21 cellular contexts compared by ENCODE assay signal in the genomic region with DNA sequence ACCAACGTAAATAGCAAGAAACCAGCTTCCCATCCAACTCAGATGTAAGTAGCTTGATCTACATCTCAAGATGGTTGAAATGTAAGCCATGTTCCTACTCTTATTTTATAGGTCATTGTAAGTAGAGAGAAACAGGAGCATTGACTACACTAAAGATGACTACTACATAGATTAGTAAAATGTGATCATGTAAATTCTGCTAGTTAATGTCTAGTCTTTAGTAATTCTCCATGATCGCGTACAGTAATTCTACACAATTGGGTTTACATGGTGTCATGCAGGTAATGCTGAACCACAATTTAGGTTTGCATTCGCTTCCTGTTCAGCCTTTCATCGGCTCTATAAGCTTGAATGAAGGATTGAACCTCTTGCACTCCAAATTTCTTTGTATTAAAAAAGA. TPM values are rescaled to one million over a fixed set of nuclear protein-coding genes. Genes with fewer than 3 reads are reported as not detected.
A peak's percentile ranks its signal among the peaks of the same experiment; 100 is the strongest.
DNase-seq lines count a peak whose midpoint lies in the region; ATAC-seq, FAIRE-seq and TF ChIP-seq lines count a peak whose summit lies in the region.
"Had no signal": no experiment of that assay in that cellular context is flagged by ENCODE, and none has a peak within 500 bp of the region (broad histone marks: within the 10 kb centered on the region; RNA-seq: fewer than 3 reads in every experiment).

No MANE protein-coding gene starts in this region.

- no peak overlapping the region for H3K18ac ChIP-seq in H1 (ENCODE audit: extremely low read depth, low read length)

- no peak overlapping the region for H4K5ac ChIP-seq in H1 (ENCODE audit: insufficient read length, low read depth, low read length)

- H3K4me3 ChIP-seq in GM23338 (no peak overlapping the region), OCI-LY1 (ENCODE audit: low read depth, low read length, poor library complexity, severe bottlenecking) (no peak overlapping the region), H1 (ENCODE audit: extremely low read depth in 1 of 4, insufficient read depth in 2 of 4, low read depth in 3 of 4, low read length in 4 of 4) (no peak overlapping the region)
- H3K4me3 ChIP-seq: A549; BLaER1 treated with 17β-estradiol and CSF1 and Interleukin-3, amounts not matched to agents 10 nM and 100 nM had no signal

- H3K79me1 ChIP-seq in H1 (ENCODE audit: low read depth, low read length): no peaks in the 10 kb centered on the region

- no peaks in the 10 kb centered on the region for H3K36me3 Mint-ChIP-seq in activated CD4-positive, alpha-beta T cell treated with anti-CD3 and anti-CD28 coated beads for 36 hours (ENCODE audit: low read depth)
- no peaks in the 10 kb centered on the region for H3K36me3 Mint-ChIP-seq in activated CD4-positive, alpha-beta T cell treated with anti-CD3 and anti-CD28 coated beads, Interleukin-2, amount 10 ng/mL, durations not matched to agents 24 days and 14 days (ENCODE audit: low read depth)
- H3K36me3 Mint-ChIP-seq in GM23338 (ENCODE audit: low read depth): no peaks in the 10 kb centered on the region
- H3K36me3 Mint-ChIP-seq: CD8-positive, alpha-beta T cell had no signal

- no peak overlapping the region for H2BK15ac ChIP-seq in H1 (ENCODE audit: low read length)

- no peak for TF ChIP-seq RAD21 in H1 (IDR thresholded peaks at IDR 0.05 in 1 of 2, conservative IDR thresholded peaks at IDR 0.05 in 1 of 2; ENCODE audit: low read depth in 2 of 2, low read length in 2 of 2)

- H3K4me1 ChIP-seq in GM23338 (ENCODE audit: insufficient read depth) (peaks cover 33% of the 10 kb centered on the region), OCI-LY1 (ENCODE audit: insufficient read depth, low read length, severe bottlenecking) (peaks cover 40% of the 10 kb centered on the region), H1 (replicated peaks in 1 of 4; ENCODE audit: control insufficient read depth in 3 of 4, insufficient read depth in 4 of 4, low read length in 3 of 4) (peaks cover 5 to 23% (median 17%) of the 10 kb centered on the region in 4 experiments; a peak in 6 of 7 replicates)
- H3K4me1 ChIP-seq: BLaER1 treated with 17β-estradiol and CSF1 and Interleukin-3, amounts not matched to agents 10 nM and 100 nM; Caco-2 had no signal

- FAIRE-seq in H1 (lab: Jason Lieb, UNC): no peak
- FAIRE-seq: A549, D721Med, G401.6 had no signal

- H3K56ac ChIP-seq in H1 (replicated peaks; ENCODE audit: insufficient read length, low read depth, low read length): no peak overlapping the region

- no peak overlapping the region for H2AK5ac ChIP-seq in H1 (ENCODE audit: low read depth, low read length)

- intact Hi-C loops in activated CD4-positive, alpha-beta T cell treated with anti-CD3 and anti-CD28 coated beads for 36 hours (cut with DNase I, micrococcal nuclease): loop anchor here in 1 of 2 experiments (5.0 kb wide), 1 partner anchor 52 kb away; no protein-coding TSS in a partner anchor
- intact Hi-C loops in activated CD4-positive, alpha-beta T cell treated with anti-CD3 and anti-CD28 coated beads, Interleukin-2, amount 10 ng/mL, durations not matched to agents 24 days and 14 days (cut with micrococcal nuclease): no loop called here

- H3K4me3 Mint-ChIP-seq in activated CD4-positive, alpha-beta T cell treated with anti-CD3 and anti-CD28 coated beads for 36 hours: no peak overlapping the region
- no peak overlapping the region for H3K4me3 Mint-ChIP-seq in activated CD4-positive, alpha-beta T cell treated with anti-CD3 and anti-CD28 coated beads, Interleukin-2, amount 10 ng/mL, durations not matched to agents 24 days and 14 days
- no peak overlapping the region for H3K4me3 Mint-ChIP-seq in GM23338
- H3K4me3 Mint-ChIP-seq: B cell; CD4-positive, alpha-beta T cell; CD8-positive, alpha-beta T cell had no signal

- H2AFZ ChIP-seq in GM23338: no peak overlapping the region; the same call in 1 of the 2 replicates
- H2AFZ ChIP-seq in OCI-LY1 (ENCODE audit: low read length): no peak overlapping the region
- no peak overlapping the region for H2AFZ ChIP-seq in H1 (ENCODE audit: low read length)

- no peak for TF ChIP-seq POLR2A in H1 (IDR thresholded peaks at IDR 0.05; ENCODE audit: control extremely low read depth in 1 of 2, low read depth in 2 of 2, low read length in 2 of 2)

- H3K79me2 ChIP-seq in GM23338 (replicated peaks; ENCODE audit: insufficient read depth): no peaks in the 10 kb centered on the region
- no peaks in the 10 kb centered on the region for H3K79me2 ChIP-seq in OCI-LY1 (ENCODE audit: insufficient read depth, low read length)
- H3K79me2 ChIP-seq in H1 (ENCODE audit: control insufficient read depth in 1 of 2, insufficient read depth in 2 of 2, low read length in 2 of 2): no peaks in the 10 kb centered on the region

- H3K23me2 ChIP-seq in H1 (ENCODE audit: low read depth, low read length): no peaks in the 10 kb centered on the region; the same call in none of the 2 replicates

- H3K14ac ChIP-seq in H1 (ENCODE audit: insufficient read length): no peak overlapping the region

- no peak overlapping the region for H3K4ac ChIP-seq in H1 (replicated peaks; ENCODE audit: insufficient read length, low read depth, low read length)

- H3K27ac ChIP-seq in GM23338 (ENCODE audit: low read depth) (no peak overlapping the region), OCI-LY1 (ENCODE audit: low read depth, low read length, poor library complexity, severe bottlenecking) (peak overlapping the region; percentile 61), H1 (ENCODE audit: low read depth, low read length) (no peak overlapping the region)
- H3K27ac ChIP-seq: 22Rv1; A549; BLaER1 treated with 17β-estradiol and CSF1 and Interleukin-3, amounts not matched to agents 10 nM and 100 nM; C4-2B had no signal

- WGBS in H1 (ENCODE audit: extremely low coverage in 1 of 2, insufficient coverage in 1 of 2, insufficient read length in 1 of 2, insufficient replicate concordance in 2 of 2, low coverage in 1 of 2, low lambda C conversion rate in 2 of 2, missing lambda C conversion rate in 1 of 2), 2 experiments: 78% methylated on average over 5 of the region's 5 CpGs; no CpG with 5 or more reads in 1 of the 2 experiments

- H3K4me1 Mint-ChIP-seq in activated CD4-positive, alpha-beta T cell treated with anti-CD3 and anti-CD28 coated beads for 36 hours: peaks cover 17% of the 10 kb centered on the region
- peaks cover 11% of the 10 kb centered on the region for H3K4me1 Mint-ChIP-seq in activated CD4-positive, alpha-beta T cell treated with anti-CD3 and anti-CD28 coated beads, Interleukin-2, amount 10 ng/mL, durations not matched to agents 24 days and 14 days
- H3K4me1 Mint-ChIP-seq in GM23338: peaks cover 42% of the 10 kb centered on the region
- H3K4me1 Mint-ChIP-seq: B cell had no signal

- 0 out of 2 replicates have a peak overlapping the region, but pooled peaks have one; percentile 61 for H3K4me2 ChIP-seq in GM23338
- no peak overlapping the region for H3K4me2 ChIP-seq in OCI-LY1 (ENCODE audit: low read length)
- H3K4me2 ChIP-seq in H1 (ENCODE audit: insufficient read depth in 1 of 2, low read depth in 2 of 2, low read length in 2 of 2): no peak overlapping the region; a peak in 1 of 4 replicates
- H3K4me2 ChIP-seq: A549; BLaER1 treated with 17β-estradiol and CSF1 and Interleukin-3, amounts not matched to agents 10 nM and 100 nM had no signal

- H3K36me3 ChIP-seq in GM23338 (ENCODE audit: insufficient read depth): no peaks in the 10 kb centered on the region
- no peaks in the 10 kb centered on the region for H3K36me3 ChIP-seq in OCI-LY1 (ENCODE audit: insufficient read depth, low read length)
- no peaks in the 10 kb centered on the region for H3K36me3 ChIP-seq in H1 (ENCODE audit: control insufficient read depth in 2 of 4, insufficient read depth in 4 of 4, low read length in 3 of 4)
- H3K36me3 ChIP-seq: BLaER1 treated with 17β-estradiol and CSF1 and Interleukin-3, amounts not matched to agents 10 nM and 100 nM had no signal

- POLR2A ChIA-PET in activated CD4-positive, alpha-beta T cell treated with anti-CD3 and anti-CD28 coated beads for 36 hours (lab: Charles Lee): no interaction called here
- POLR2A ChIA-PET in H1 (lab: Charles Lee; ENCODE audit: partially characterized antibody): no interaction called here

- ATAC-seq in activated CD4-positive, alpha-beta T cell treated with anti-CD3 and anti-CD28 coated beads for 36 hours: peak; percentile 57
- no peak for ATAC-seq in GM23338
- no peak for ATAC-seq in GM18519 (IDR thresholded peaks at IDR 0.05; ENCODE audit: low FRiP score, unreplicated experiment)
- ATAC-seq: A549; CD8-positive, alpha-beta T cell had no signal

- H4K20me1 ChIP-seq in GM23338 (replicated peaks; ENCODE audit: insufficient read depth): no peaks in the 10 kb centered on the region
- H4K20me1 ChIP-seq in OCI-LY1 (ENCODE audit: insufficient read depth, low read length): no peaks in the 10 kb centered on the region
- no peaks in the 10 kb centered on the region for H4K20me1 ChIP-seq in H1 (replicated peaks in 1 of 2; ENCODE audit: control insufficient read depth in 1 of 2, insufficient read depth in 2 of 2, low read length in 2 of 2)
- H4K20me1 ChIP-seq: BLaER1 treated with 17β-estradiol and CSF1 and Interleukin-3, amounts not matched to agents 10 nM and 100 nM had no signal

- H4K8ac ChIP-seq in H1 (ENCODE audit: extremely low read depth, insufficient read depth, low read length): no peak overlapping the region

- H3K9me3 ChIP-seq in OCI-LY1 (ENCODE audit: low read length) (no peaks in the 10 kb centered on the region), H1 (ENCODE audit: insufficient read depth in 2 of 2, low read depth in 1 of 2, low read length in 1 of 2) (no peaks in the 10 kb centered on the region)
- H3K9me3 ChIP-seq: A549; BLaER1 treated with 17β-estradiol and CSF1 and Interleukin-3, amounts not matched to agents 10 nM and 100 nM; Caco-2 had no signal

- H3K27ac Mint-ChIP-seq in activated CD4-positive, alpha-beta T cell treated with anti-CD3 and anti-CD28 coated beads for 36 hours: no peak overlapping the region
- no peak overlapping the region for H3K27ac Mint-ChIP-seq in activated CD4-positive, alpha-beta T cell treated with anti-CD3 and anti-CD28 coated beads, Interleukin-2, amount 10 ng/mL, durations not matched to agents 24 days and 14 days
- no peak overlapping the region for H3K27ac Mint-ChIP-seq in GM23338
- H3K27ac Mint-ChIP-seq: B cell; CD4-positive, alpha-beta T cell; CD8-positive, alpha-beta T cell had no signal

- no peak for TF ChIP-seq CTCF in GM23338 (conservative IDR thresholded peaks at IDR 0.05; ENCODE audit: low read depth in 2 of 2)
- TF ChIP-seq CTCF in OCI-LY1 (IDR thresholded peaks at IDR 0.05; ENCODE audit: low read length): no peak
- TF ChIP-seq CTCF in H1 (IDR thresholded peaks at IDR 0.05; ENCODE audit: control extremely low read depth in 1 of 3, insufficient read depth in 1 of 3, low read depth in 1 of 3, low read length in 3 of 3): no peak

- no peak overlapping the region for H3K9ac ChIP-seq in OCI-LY1 (ENCODE audit: low read length)
- H3K9ac ChIP-seq in H1 (replicated peaks in 1 of 4; ENCODE audit: extremely low read depth in 1 of 4, low read depth in 3 of 4, low read length in 3 of 4): no peak overlapping the region
- H3K9ac ChIP-seq: BLaER1 treated with 17β-estradiol and CSF1 and Interleukin-3, amounts not matched to agents 10 nM and 100 nM had no signal

- no peak overlapping the region for H4K91ac ChIP-seq in H1 (replicated peaks; ENCODE audit: insufficient read length, low read length)

- DNase-seq in activated CD4-positive, alpha-beta T cell treated with anti-CD3 and anti-CD28 coated beads for 36 hours: no peak
- no peak for DNase-seq in activated CD4-positive, alpha-beta T cell treated with anti-CD3 and anti-CD28 coated beads, Interleukin-2, amount 10 ng/mL, durations not matched to agents 24 days and 14 days
- DNase-seq in GM23338 (ENCODE audit: low spot score) (no peak), H1 (ENCODE audit: low read depth in 1 of 2, low spot score in 2 of 2) (no peak), NCI-H748 (lab: John Stamatoyannopoulos, UW; ENCODE audit: unreplicated experiment) (no peak)
- DNase-seq: AML-193; Caco-2; Calu3; CD4-positive, alpha-beta T cell; CD8-positive, alpha-beta T cell; DMS79 treated with DMSO at 0.1 percent for 48 hours; GF-D8 had no signal

- H3K9me3 Mint-ChIP-seq in activated CD4-positive, alpha-beta T cell treated with anti-CD3 and anti-CD28 coated beads for 36 hours (ENCODE audit: low read depth): no peaks in the 10 kb centered on the region
- H3K9me3 Mint-ChIP-seq in activated CD4-positive, alpha-beta T cell treated with anti-CD3 and anti-CD28 coated beads, Interleukin-2, amount 10 ng/mL, durations not matched to agents 24 days and 14 days: peaks cover 4% of the 10 kb centered on the region
- H3K9me3 Mint-ChIP-seq in GM23338: no peaks in the 10 kb centered on the region
- H3K9me3 Mint-ChIP-seq: CD4-positive, alpha-beta T cell; CD8-positive, alpha-beta T cell had no signal

- no peak overlapping the region for H2BK12ac ChIP-seq in H1 (ENCODE audit: low read depth, low read length)

- CTCF ChIA-PET in activated CD4-positive, alpha-beta T cell treated with anti-CD3 and anti-CD28 coated beads for 36 hours (lab: Charles Lee): interaction anchor here (0.6 to 1.6 kb wide), 3 partner anchors 9 to 304 kb away, joined by 3 to 7 read pairs (median 3); no protein-coding TSS in a partner anchor
- CTCF ChIA-PET in H1 (lab: Charles Lee; ENCODE audit: partially characterized antibody): interaction anchor here (1.0 to 1.7 kb wide), 2 partner anchors 9 to 304 kb away, joined by 3 read pairs; no protein-coding TSS in a partner anchor

- H3F3A ChIP-seq in GM23338 (replicated peaks; ENCODE audit: low read depth) (0 out of 2 replicates have a peak, but pooled peaks cover 4% of the 10 kb centered on the region), OCI-LY1 (ENCODE audit: insufficient read depth, low read length) (no peaks in the 10 kb centered on the region)

- H2BK20ac ChIP-seq in H1 (ENCODE audit: low read length): no peak overlapping the region

- no peak overlapping the region for H3K23ac ChIP-seq in H1 (ENCODE audit: insufficient read length)

- no peaks in the 10 kb centered on the region for H3K27me3 Mint-ChIP-seq in activated CD4-positive, alpha-beta T cell treated with anti-CD3 and anti-CD28 coated beads for 36 hours
- H3K27me3 Mint-ChIP-seq in activated CD4-positive, alpha-beta T cell treated with anti-CD3 and anti-CD28 coated beads, Interleukin-2, amount 10 ng/mL, durations not matched to agents 24 days and 14 days: peaks cover 19% of the 10 kb centered on the region
- H3K27me3 Mint-ChIP-seq in GM23338 (ENCODE audit: insufficient read depth, low read depth, poor library complexity): peaks cover 19% of the 10 kb centered on the region
- H3K27me3 Mint-ChIP-seq: B cell; CD4-positive, alpha-beta T cell had no signal

- H2BK5ac ChIP-seq in H1 (ENCODE audit: low read depth, low read length): no peak overlapping the region

- no peaks in the 10 kb centered on the region for H3K9me2 ChIP-seq in GM23338 (ENCODE audit: insufficient read depth)
- H3K9me2 ChIP-seq in OCI-LY1 (ENCODE audit: low read depth, low read length): no peaks in the 10 kb centered on the region

- peaks cover 13% of the 10 kb centered on the region for H3K27me3 ChIP-seq in GM23338 (ENCODE audit: insufficient read depth)
- H3K27me3 ChIP-seq in OCI-LY1 (ENCODE audit: insufficient read depth, low read length): no peaks in the 10 kb centered on the region
- peaks cover 0 to 1% (median 0%) of the 10 kb centered on the region in 4 experiments; a peak in 1 of 7 replicates for H3K27me3 ChIP-seq in H1 (replicated peaks in 1 of 4; ENCODE audit: control insufficient read depth in 3 of 4, extremely low read depth in 1 of 4, insufficient read depth in 3 of 4, low read length in 3 of 4)
- H3K27me3 ChIP-seq: BLaER1 treated with 17β-estradiol and CSF1 and Interleukin-3, amounts not matched to agents 10 nM and 100 nM had no signal

- peak overlapping the region; percentile 59 for H2BK120ac ChIP-seq in H1 (replicated peaks; ENCODE audit: low read depth, low read length)

- TF ChIP-seq EP300 in H1 (IDR thresholded peaks at IDR 0.05; ENCODE audit: borderline replicate concordance in 1 of 2, low read depth in 2 of 2, low read length in 2 of 2): no peak

RNA-seq across cellular contexts. Expression of gene SFMBT2, which starts 14.9 kb away (rescaled TPM):
- total RNA-seq in activated CD4-positive, alpha-beta T cell treated with anti-CD3 and anti-CD28 coated beads for 36 hours: 10 to 100 TPM; 17.6 to 18.0 TPM
- total RNA-seq in activated CD4-positive, alpha-beta T cell treated with anti-CD3 and anti-CD28 coated beads, Interleukin-2, amount 10 ng/mL, durations not matched to agents 24 days and 14 days: 24.9 TPM in 2 replicates
- 6.7 and 7.4 TPM in 2 replicates for total RNA-seq in GM23338 (2014; rRNA removed; shearing (Covaris generic))
- 2.7 and 2.9 TPM in 2 replicates for polyA plus RNA-seq in GM23338 (2016; fragmentation: Nextera tagmentation; extraction: Ambion mirVana)
- total RNA-seq in H1 (2021; fragmentation: NEBNext Ultra II Directional; extraction: Animal tissue kit (Norgen Biotek cat#: 25700)): 8.6 and 11.0 TPM in 2 replicates
- polyA plus RNA-seq in H1 (2011; rRNA removed): 2.9 and 3.4 TPM in 2 replicates
- polyA plus RNA-seq in H1 (2011; cell fraction: cytosol; rRNA removed): 3.7 TPM
- 9.6 TPM for polyA plus RNA-seq in H1 (2011; cell fraction: nucleus; rRNA removed)
- 2.8 to 5.2 TPM (median 4.2 TPM) in 4 replicates for polyA plus RNA-seq in H1 (2012, experiment 1 of 2)
- polyA plus RNA-seq in H1 (2012, experiment 2 of 2): 0.37 TPM
- polyA plus RNA-seq in H1 (2013, experiment 1 of 2): 2.7 TPM
- 2.6 TPM for polyA plus RNA-seq in H1 (2013, experiment 2 of 2)
- polyA minus RNA-seq in H1 (2011; rRNA and poly(A)+ RNA removed): 10.4 and 10.8 TPM in 2 replicates
- polyA minus RNA-seq in H1 (2011; cell fraction: cytosol; rRNA and poly(A)+ RNA removed): 5.7 TPM
- 21.6 TPM for polyA minus RNA-seq in H1 (2011; cell fraction: nucleus; rRNA and poly(A)+ RNA removed)
- total RNA-seq: Caco-2 had no signal
